ENCODE assay signal across 20 cellular contexts in the genomic region with DNA sequence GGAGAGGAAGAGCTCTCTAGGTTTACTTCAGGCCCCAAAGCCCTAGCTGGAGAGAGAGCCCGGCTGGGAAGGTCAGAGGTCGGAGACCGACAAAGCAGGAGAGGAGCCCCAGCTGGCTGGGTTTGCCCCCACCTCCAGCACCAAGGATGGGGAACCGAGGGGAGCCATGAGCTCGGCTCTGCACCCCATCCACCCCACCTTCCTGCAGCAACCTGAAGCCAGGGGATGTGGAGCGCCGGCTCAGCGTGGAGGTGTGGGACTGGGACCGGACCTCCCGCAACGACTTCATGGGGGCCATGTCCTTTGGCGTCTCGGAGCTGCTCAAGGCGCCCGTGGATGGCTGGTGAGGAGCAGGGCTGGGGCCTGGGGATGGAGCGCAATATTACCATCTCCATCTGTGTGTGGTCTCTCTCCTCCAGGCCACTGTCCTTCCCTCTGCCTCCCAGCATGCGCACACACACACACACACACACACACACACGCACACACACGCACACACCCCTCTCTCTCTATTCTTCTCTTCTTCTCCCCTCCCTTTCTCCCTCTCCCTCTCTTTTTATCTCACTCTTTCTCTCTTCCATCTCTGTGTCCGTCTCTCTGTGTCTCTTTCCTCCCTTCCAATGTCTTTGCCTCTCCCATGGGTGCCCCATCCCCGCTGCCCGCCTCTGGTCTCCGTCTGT. TPM values are rescaled to one million over a fixed set of nuclear protein-coding genes. Genes with fewer than 3 reads are reported as not detected.
DNase-seq lines count a peak whose midpoint lies in the region; ATAC-seq and TF ChIP-seq lines count a peak whose summit lies in the region.
"Had no signal": no experiment of that assay in that cellular context is flagged by ENCODE, and none has a peak within 500 bp of the region (broad histone marks: within the 10 kb centered on the region; RNA-seq: fewer than 3 reads in every experiment).

No MANE protein-coding gene starts in this region.

- H4K8ac ChIP-seq in neuronal stem cell (ENCODE audit: low read depth, low read length): no peak overlapping the region

- H3K27me3 Mint-ChIP-seq in endothelial cell (ENCODE audit: unreplicated experiment): peaks cover 5% of the 10 kb centered on the region

- H3K4ac ChIP-seq in neuronal stem cell (ENCODE audit: low read length): no peak overlapping the region

- peak overlapping the region; percentile 8 for H2AFZ ChIP-seq in neuronal stem cell (ENCODE audit: low read length)

- WGBS in neuronal stem cell (ENCODE audit: extremely low coverage in 2 of 2, insufficient read length in 2 of 2, insufficient replicate concordance in 1 of 2), 2 donors: no CpG with 5 or more reads among the region's 23 CpGs

- H3K79me1 ChIP-seq in neuronal stem cell (ENCODE audit: low read depth, low read length): no peaks in the 10 kb centered on the region

- peak overlapping the region; percentile 39 for H2BK5ac ChIP-seq in neuronal stem cell (ENCODE audit: low read length)

- H3K4me1 Mint-ChIP-seq in endothelial cell (ENCODE audit: unreplicated experiment): no peaks in the 10 kb centered on the region

- peak overlapping the region; percentile 57 for H3K4me3 Mint-ChIP-seq in endothelial cell (ENCODE audit: unreplicated experiment)
- H3K4me3 Mint-ChIP-seq: CD4-positive, alpha-beta T cell had no signal

- CTCF ChIA-PET in HEK293 (lab: Yijun Ruan, JAX): no interaction called here

- H3K36me3 Mint-ChIP-seq in endothelial cell (ENCODE audit: low read depth, unreplicated experiment): no peaks in the 10 kb centered on the region

- H3K27me3 ChIP-seq in neuronal stem cell (ENCODE audit: control insufficient read depth in 3 of 3, insufficient read depth in 3 of 3, low read depth in 1 of 3, low read length in 3 of 3): peaks cover 0 to 2% (median 0%) of the 10 kb centered on the region in 3 experiments

- POLR2A ChIA-PET in HEK293 (lab: Yijun Ruan, JAX): interaction anchor here (0.6 to 0.8 kb wide), 2 partner anchors 88 to 733 kb away, joined by 4 to 7 read pairs; partner anchors contain the start of gene ZNF347

- peak overlapping the region; percentile 46 for H3K18ac ChIP-seq in neuronal stem cell (ENCODE audit: low read length)

- peak overlapping the region; percentile 10 for H3K14ac ChIP-seq in neuronal stem cell (ENCODE audit: low read length)

- H3K4me3 ChIP-seq in HEK293 (ENCODE audit: low read depth, low read length): no peak overlapping the region
- H3K4me3 ChIP-seq in neuronal stem cell (ENCODE audit: low read length in 2 of 2): no peak overlapping the region

- H3K27ac Mint-ChIP-seq in endothelial cell (ENCODE audit: unreplicated experiment): no peak overlapping the region
- H3K27ac Mint-ChIP-seq: CD4-positive, alpha-beta T cell had no signal

- H2BK12ac ChIP-seq in neuronal stem cell (ENCODE audit: low read length): peak overlapping the region; percentile 18

- H3K36me3 ChIP-seq in HEK293 (ENCODE audit: control insufficient read depth in 2 of 2, insufficient read depth in 1 of 2, low read length in 2 of 2) (no peaks in the 10 kb centered on the region), neuronal stem cell (replicated peaks in 1 of 2; ENCODE audit: control insufficient read depth in 2 of 2, insufficient read depth in 2 of 2, low read length in 2 of 2) (no peaks in the 10 kb centered on the region)

- H2BK120ac ChIP-seq in neuronal stem cell (ENCODE audit: low read depth, low read length): no peak overlapping the region

- DNase-seq in endothelial cell (ENCODE audit: low spot score): no peak
- no peak for DNase-seq in neuronal stem cell (ENCODE audit: low spot score)
- DNase-seq in foreskin melanocyte: no peak
- DNase-seq in cerebellar nuclear complex (lab: John Stamatoyannopoulos, UW): no peak
- DNase-seq in effector CD4-positive, alpha-beta T cell: no peak
- DNase-seq: AML-193; Caco-2; CD4-positive, alpha-beta T cell; DMS153; DMS79 treated with DMSO at 0.1 percent for 48 hours; GF-D8; HCEC 1CT; KG1 had no signal

- ATAC-seq in HG03097 (IDR thresholded peaks at IDR 0.05; ENCODE audit: low FRiP score, unreplicated experiment): no peak

- no peak overlapping the region for H3K9ac ChIP-seq in neuronal stem cell (ENCODE audit: low read depth, low read length, poor library complexity)

- H3K27ac ChIP-seq in HEK293 (ENCODE audit: extremely low read depth, low read depth, low read length): no peak overlapping the region
- H3K27ac ChIP-seq in neuronal stem cell (replicated peaks; ENCODE audit: low read length): no peak overlapping the region
- H3K27ac ChIP-seq: C4-2B had no signal

- H3K9me3 Mint-ChIP-seq in endothelial cell (ENCODE audit: unreplicated experiment): no peaks in the 10 kb centered on the region
- H3K9me3 Mint-ChIP-seq: CD4-positive, alpha-beta T cell; IgD-negative memory B cell had no signal

- H3K9me3 ChIP-seq in HEK293 (ENCODE audit: control insufficient read depth, insufficient read depth, low read depth, low read length) (no peaks in the 10 kb centered on the region), neuronal stem cell (replicated peaks in 1 of 2; ENCODE audit: control insufficient read depth in 2 of 2, insufficient read depth in 1 of 2, low read depth in 1 of 2, low read length in 2 of 2) (no peaks in the 10 kb centered on the region)
- H3K9me3 ChIP-seq: Caco-2 had no signal

- TF ChIP-seq CTCF in HEK293 (tag by site-specific recombination; IDR thresholded peaks at IDR 0.05) (no peak), endothelial cell (IDR thresholded peaks at IDR 0.05; ENCODE audit: unreplicated experiment) (no peak)

- peak overlapping the region; percentile 2 for H2BK15ac ChIP-seq in neuronal stem cell (ENCODE audit: low read length)

- H3K23ac ChIP-seq in neuronal stem cell (ENCODE audit: low read depth, low read length, poor library complexity): no peak overlapping the region

- no peak overlapping the region for H3K4me2 ChIP-seq in neuronal stem cell (ENCODE audit: insufficient read depth, low read length, poor library complexity, severe bottlenecking)

- H3K4me1 ChIP-seq in HEK293 (ENCODE audit: control insufficient read depth, insufficient read depth, low read length) (peaks cover 2% of the 10 kb centered on the region; the same call in 1 of the 2 replicates), neuronal stem cell (ENCODE audit: control insufficient read depth in 2 of 2, insufficient read depth in 1 of 2, low read depth in 1 of 2, low read length in 2 of 2) (peaks cover 16 to 22% of the 10 kb centered on the region in 2 donors)
- H3K4me1 ChIP-seq: Caco-2 had no signal

- H4K91ac ChIP-seq in neuronal stem cell (ENCODE audit: low read depth, low read length, poor library complexity): no peak overlapping the region

- peak overlapping the region; percentile 49 for H2AK5ac ChIP-seq in neuronal stem cell (ENCODE audit: low read depth, low read length)

TF ChIP-seq in HEK293, 187 proteins besides CTCF, POLR2A, EP300 and RAD21:
- peak; percentile 63 for TF ChIP-seq PRDM1 (tag by site-specific recombination; IDR thresholded peaks at IDR 0.05)
- TF ChIP-seq BCL11B (tag by site-specific recombination; IDR thresholded peaks at IDR 0.05; ENCODE audit: low read depth): no peak
- TF ChIP-seq ZSCAN4 (tag by site-specific recombination; IDR thresholded peaks at IDR 0.05): peak; percentile 91
- peak; percentile 44; the same call in 1 of the 2 replicates for TF ChIP-seq ZNF366 (tag by site-specific recombination; conservative IDR thresholded peaks at IDR 0.05)

RNA-seq across cellular contexts. Expression of gene PRKCG, which starts 10.4 kb away (rescaled TPM):
- total RNA-seq in endothelial cell (ENCODE audit: unreplicated experiment): 0.92 TPM
- polyA plus RNA-seq in neuronal stem cell (2013, experiment 1 of 2): 9.0 TPM
- polyA plus RNA-seq in neuronal stem cell (2013, experiment 2 of 2): 8.8 TPM
- total RNA-seq: H4 had no signal
- polyA plus RNA-seq: BJ, IgD-negative memory B cell had no signal

RNA-seq across cellular contexts. Expression of gene CACNG7, which starts 16.6 kb away (rescaled TPM):
- 0.51 TPM for total RNA-seq in endothelial cell (ENCODE audit: unreplicated experiment)
- 121 TPM for polyA plus RNA-seq in neuronal stem cell (2013, experiment 1 of 2)
- 117 TPM for polyA plus RNA-seq in neuronal stem cell (2013, experiment 2 of 2)
- total RNA-seq: Caco-2; CD4-positive, alpha-beta T cell; H4; HepG2 had no signal
- polyA plus RNA-seq: HepG2, IgD-negative memory B cell had no signal

RNA-seq across cellular contexts. Expression of gene MYADM, which starts 24.8 kb away (rescaled TPM):
- total RNA-seq in endothelial cell (ENCODE audit: unreplicated experiment): 123 TPM
- polyA plus RNA-seq in neuronal stem cell (2013, experiment 1 of 2): 113 TPM
- polyA plus RNA-seq in neuronal stem cell (2013, experiment 2 of 2): 114 TPM
